In genomic region chr1:95067069-95067468, GRCh38 we compare ENCODE assay signal across 16 cellular contexts. TPM values are rescaled to one million over a fixed set of nuclear protein-coding genes. Genes with fewer than 3 reads are reported as not detected.
DNase-seq lines count a peak whose midpoint lies in the region; ATAC-seq, FAIRE-seq and TF ChIP-seq lines count a peak whose summit lies in the region.
"Had no signal": no experiment of that assay in that cellular context is flagged by ENCODE, and none has a peak within 500 bp of the region (broad histone marks: within the 10 kb centered on the region; RNA-seq: fewer than 3 reads in every experiment).

No MANE protein-coding gene starts in this region.

- H3K4me3 ChIP-seq in NB4 (ENCODE audit: low read depth, low read length) = no peak overlapping the region
- no peak overlapping the region for H3K4me3 ChIP-seq in pancreas
- no peak overlapping the region for H3K4me3 ChIP-seq in right atrium auricular region
- H3K4me3 ChIP-seq: PC-9, sigmoid colon had no signal

- TF ChIP-seq POLR2A in NB4 (IDR thresholded peaks at IDR 0.05; ENCODE audit: extremely low read depth, insufficient read length) = no peak

- H3K27ac ChIP-seq in pancreas = peak overlapping the region in 2 of 4 donors; percentile 17 to 32
- no peak overlapping the region for H3K27ac ChIP-seq in right atrium auricular region
- H3K27ac ChIP-seq: PC-9, sigmoid colon, WERI-Rb-1 had no signal

- no peak for FAIRE-seq in pancreas (lab: Jason Lieb, UNC)
- FAIRE-seq: colon had no signal

- WGBS in pancreas, 2 donors = 16 to 20% methylated on average over 2 of the region's 2 CpGs

- intact Hi-C loops in pancreas (cut with DNase I) = no loop called here

- H3K36me3 ChIP-seq in pancreas (peaks cover 0 to 4% (median 0%) of the 10 kb centered on the region in 3 donors), right atrium auricular region (no peaks in the 10 kb centered on the region)

- DNase-seq in NB4 (ENCODE audit: low read depth) = peak; percentile 52
- peak; percentile 69 for DNase-seq in SKM-1 (lab: John Stamatoyannopoulos, UW; ENCODE audit: unreplicated experiment)
- DNase-seq in pancreas = peak in 1 of 6 donors; percentile 44
- no peak for DNase-seq in right atrium auricular region (ENCODE audit: low spot score)
- no peak for DNase-seq in HUDEP-2 (lab: John Stamatoyannopoulos, UW; ENCODE audit: unreplicated experiment in 76 of 76)
- DNase-seq in NCI-H446 treated with DMSO at 0.1 percent for 48 hours (lab: John Stamatoyannopoulos, UW) = no peak
- DNase-seq in amniotic stem cell (lab: John Stamatoyannopoulos, UW) = no peak
- DNase-seq: glutamatergic neuron; Karpas-422; nephron progenitor cell; PC-9; sigmoid colon; stimulated activated CD4-positive, alpha-beta T cell treated with anti-CD3 and anti-CD28 coated beads, Interleukin-4, amount 100 ng/mL, for 24 hours; WERI-Rb-1 had no signal

- TF ChIP-seq CTCF in NB4 (IDR thresholded peaks at IDR 0.05; ENCODE audit: low read depth, low read length) = no peak
- no peak for TF ChIP-seq CTCF in pancreas (IDR thresholded peaks at IDR 0.05)
- TF ChIP-seq CTCF in right atrium auricular region (IDR thresholded peaks at IDR 0.05) = no peak

- peaks cover 30 to 45% (median 36%) of the 10 kb centered on the region in 3 donors for H3K4me1 ChIP-seq in pancreas
- H3K4me1 ChIP-seq in right atrium auricular region = peaks cover 0 to 8% of the 10 kb centered on the region in 2 donors

- ATAC-seq in GM18907 (IDR thresholded peaks at IDR 0.05; ENCODE audit: unreplicated experiment) (peak; percentile 34), pancreas (peak; percentile 32 to 65 (median 45))

- H3K27me3 ChIP-seq in pancreas (no peaks in the 10 kb centered on the region), right atrium auricular region (no peaks in the 10 kb centered on the region)
- H3K27me3 ChIP-seq: sigmoid colon had no signal

- no peaks in the 10 kb centered on the region for H3K9me3 ChIP-seq in pancreas
- no peaks in the 10 kb centered on the region for H3K9me3 ChIP-seq in right atrium auricular region
- H3K9me3 ChIP-seq: sigmoid colon had no signal

RNA-seq across cellular contexts. Expression of gene ALG14, which starts 5.7 kb away (rescaled TPM):
- 1 to 10 TPM; 4.3 to 6.2 (median 5.7) TPM for total RNA-seq in pancreas
- 1 to 10 TPM; 1.1 to 1.3 TPM for polyA plus RNA-seq in pancreas
- total RNA-seq in right atrium auricular region = under 1 TPM; 0.74 to 0.79 TPM

RNA-seq across cellular contexts. Expression of gene TLCD4, which starts 50.1 kb away (rescaled TPM):
- total RNA-seq in pancreas (10 to 100 TPM; 12.3 to 19.5 (median 14.2) TPM), right atrium auricular region (10 to 100 TPM; 33.6 to 42.3 TPM)
- 1 to 10 TPM; 2.1 to 4.5 TPM for polyA plus RNA-seq in pancreas

Comparison
In these comparisons a context has a peak if more than half of its experiments do, and no peak if none do; other contexts are left out.
1. DNase-seq: peak in NB4 (single experiment) and SKM-1 (single experiment); none in right atrium auricular region (single experiment), HUDEP-2 (0 of 76), NCI-H446 treated with DMSO at 0.1 percent for 48 hours (single experiment) and amniotic stem cell (single experiment).